In genomic region chr4:84499065-84499982, GRCh38 we compare ENCODE assay signal across 8 cellular contexts. TPM values are rescaled to one million over a fixed set of nuclear protein-coding genes. Genes with fewer than 3 reads are reported as not detected.
DNase-seq lines count a peak whose midpoint lies in the region; ATAC-seq and TF ChIP-seq lines count a peak whose summit lies in the region.

Gene NKX6-1 (minus strand): TSS chr4:84499292. CDS start chr4:84498228, 1,064 bp downstream.

- H3K27ac ChIP-seq in Peyer's patch (no peak within 1 kb of the TSS), duodenal mucosa (ENCODE audit: low read depth, low read length) (no peak within 1 kb of the TSS), right lobe of liver (no peak within 1 kb of the TSS)

- H3K36me3 ChIP-seq in Peyer's patch, result no peaks in the 10 kb centered on the region
- no peaks in the 10 kb centered on the region for H3K36me3 ChIP-seq in duodenal mucosa (ENCODE audit: control insufficient read depth in 1 of 2, insufficient read depth in 2 of 2, low read length in 2 of 2)
- no peaks in the 10 kb centered on the region for H3K36me3 ChIP-seq in right lobe of liver

- 6% methylated on average over 48 of the region's 52 CpGs for WGBS in right lobe of liver (ENCODE audit: insufficient coverage, low coverage, low lambda C conversion rate, missing lambda C conversion rate)

- H3K9ac ChIP-seq in duodenal mucosa (ENCODE audit: low read depth in 1 of 2, low read length in 2 of 2), result no peak within 1 kb of the TSS

- H3K27me3 ChIP-seq in Peyer's patch, result peaks cover 0 to 91% of the 10 kb centered on the region in 2 donors
- H3K27me3 ChIP-seq in duodenal mucosa (ENCODE audit: control insufficient read depth in 1 of 2, insufficient read depth in 2 of 2, low read length in 2 of 2), result peaks cover 92 to 97% of the 10 kb centered on the region in 2 donors
- H3K27me3 ChIP-seq in right lobe of liver, result peaks cover 36 to 83% of the 10 kb centered on the region in 2 donors

- DNase-seq in C1 segment of cervical spinal cord (lab: John Stamatoyannopoulos, UW) (peak in 12 of 14 donors; percentile 4 to 65 (median 28)), HPDE6-E6E7 (ENCODE audit: extremely low spot score) (peak; percentile 94), Peyer's patch (peak; percentile 20 to 62 (median 56)), right lobe of liver (peak in 1 of 3 donors; percentile 53), stromal cell of bone marrow (ENCODE audit: low read depth) (peak; percentile 67), NOMO-1 treated with dmso at 0.1 percent for 144 hours (lab: John Stamatoyannopoulos, UW; ENCODE audit: unreplicated experiment) (no peak)

- H3K4me3 ChIP-seq in Peyer's patch (peak within 1 kb of the TSS; percentile 18 to 44 (median 36)), duodenal mucosa (ENCODE audit: low read depth in 1 of 2, low read length in 2 of 2) (peak within 1 kb of the TSS; percentile 51 to 61), right lobe of liver (peak within 1 kb of the TSS; percentile 12 to 37 (median 23))

- TF ChIP-seq POLR2A in Peyer's patch (IDR thresholded peaks at IDR 0.05), result no peak
- TF ChIP-seq POLR2A in right lobe of liver (IDR thresholded peaks at IDR 0.05), result no peak

- TF ChIP-seq CTCF in Peyer's patch (IDR thresholded peaks at IDR 0.05), result no peak
- no peak for TF ChIP-seq CTCF in right lobe of liver (IDR thresholded peaks at IDR 0.05)

- ATAC-seq in right lobe of liver (peak; percentile 53 to 74 (median 67)), GM19395 (IDR thresholded peaks at IDR 0.05; ENCODE audit: unreplicated experiment) (no peak)

- H3K9me3 ChIP-seq in Peyer's patch (peaks cover 0 to 5% (median 0%) of the 10 kb centered on the region in 4 donors), duodenal mucosa (ENCODE audit: control insufficient read depth in 1 of 2, low read length in 2 of 2) (no peaks in the 10 kb centered on the region), right lobe of liver (no peaks in the 10 kb centered on the region)

- H3K4me1 ChIP-seq in Peyer's patch (peaks cover 0 to 33% (median 6%) of the 10 kb centered on the region in 4 donors), duodenal mucosa (ENCODE audit: control insufficient read depth in 1 of 2, insufficient read depth in 2 of 2, low read length in 2 of 2) (peaks cover 10 to 12% of the 10 kb centered on the region in 2 donors), right lobe of liver (peaks cover 0 to 20% (median 8%) of the 10 kb centered on the region in 4 donors)

- intact Hi-C loops in right lobe of liver (cut with DNase I), result no loop called here

RNA-seq across cellular contexts. Expression of gene NKX6-1, which starts in this region (rescaled TPM):
- total RNA-seq in Peyer's patch, result not detected
- not detected for total RNA-seq in right lobe of liver

Comparison
In these comparisons a context has a peak if more than half of its experiments do, and no peak if none do; other contexts are left out.
1. Peak in DNase-seq and H3K4me3 ChIP-seq in Peyer's patch; RNA of the gene not detected or under 1 TPM.
2. Peak in ATAC-seq and H3K4me3 ChIP-seq in right lobe of liver; RNA of the gene not detected or under 1 TPM.